In genomic region chr13:112203614-112204013, GRCh38 we compare ENCODE assay signal across 14 cellular contexts.
DNase-seq lines count a peak whose midpoint lies in the region; ATAC-seq and TF ChIP-seq lines count a peak whose summit lies in the region.
"Had no signal": no experiment of that assay in that cellular context is flagged by ENCODE, and none has a peak within 500 bp of the region (broad histone marks: within the 10 kb centered on the region; RNA-seq: fewer than 3 reads in every experiment).

No MANE protein-coding gene starts in this region.

- DNase-seq in Right ventricle myocardium inferior (ENCODE audit: missing footprints) (no peak), right cardiac atrium (no peak), coronary artery (ENCODE audit: low spot score) (peak; percentile 41), islet precursor cell (peak; percentile 18), trophoblast cell (no peak), mesenteric fat pad (ENCODE audit: low spot score) (no peak), NCI-H187 (lab: John Stamatoyannopoulos, UW) (no peak), thyroid gland (no peak)
- DNase-seq: CD4-positive, CD25-positive, alpha-beta regulatory T cell; DMS53; GM23248; H9 had no signal

- H3K79me2 ChIP-seq in trophoblast cell (ENCODE audit: control insufficient read depth, insufficient read depth, low read length, poor library complexity) = no peaks in the 10 kb centered on the region

- no peak overlapping the region for H2AFZ ChIP-seq in trophoblast cell (ENCODE audit: insufficient read depth, low read length, poor library complexity)
- H2AFZ ChIP-seq: GM23248 had no signal

- no peak overlapping the region for H2BK120ac ChIP-seq in trophoblast cell (ENCODE audit: insufficient read depth, low read length, poor library complexity)

- 86% methylated on average over 6 of the region's 6 CpGs for WGBS in right cardiac atrium
- WGBS in trophoblast cell (ENCODE audit: extremely low coverage, insufficient coverage, insufficient read length) = no CpG with 5 or more reads among the region's 6 CpGs
- WGBS in thyroid gland, 2 donors = 91 to 93% methylated on average over 4 of the region's 6 CpGs

- H3K36me3 ChIP-seq in trophoblast cell (ENCODE audit: control insufficient read depth in 1 of 2, insufficient read depth in 2 of 2, low read length in 2 of 2) (no peaks in the 10 kb centered on the region), thyroid gland (no peaks in the 10 kb centered on the region)

- H4K12ac ChIP-seq in trophoblast cell (ENCODE audit: low read depth, low read length) = no peak overlapping the region

- no peaks in the 10 kb centered on the region for H3K79me1 ChIP-seq in trophoblast cell (ENCODE audit: low read length)

- H3K27ac ChIP-seq in right cardiac atrium (ENCODE audit: low read length) = no peak overlapping the region
- no peak overlapping the region for H3K27ac ChIP-seq in coronary artery
- H3K27ac ChIP-seq in trophoblast cell (ENCODE audit: low read depth, low read length) = no peak overlapping the region
- no peak overlapping the region for H3K27ac ChIP-seq in thyroid gland
- H3K27ac ChIP-seq: 22Rv1, GM23248, HL-60 had no signal

- no peak overlapping the region for H3K18ac ChIP-seq in trophoblast cell (ENCODE audit: low read length)

- TF ChIP-seq CTCF in coronary artery (IDR thresholded peaks at IDR 0.05) = no peak
- TF ChIP-seq CTCF in thyroid gland (IDR thresholded peaks at IDR 0.05) = no peak

- H3K27me3 ChIP-seq in right cardiac atrium (ENCODE audit: control insufficient read depth, insufficient read depth) (no peaks in the 10 kb centered on the region), trophoblast cell (ENCODE audit: insufficient read depth, low read length) (peaks cover 13% of the 10 kb centered on the region), thyroid gland (peaks cover 2% of the 10 kb centered on the region)

- no peak overlapping the region for H2AK5ac ChIP-seq in trophoblast cell (ENCODE audit: low read length)

- no peak overlapping the region for H3K4me2 ChIP-seq in trophoblast cell (ENCODE audit: low read length)

- no peak overlapping the region for H2BK5ac ChIP-seq in trophoblast cell (ENCODE audit: low read depth, low read length, poor library complexity)

- H3K14ac ChIP-seq in trophoblast cell (ENCODE audit: low read length) = no peak overlapping the region

- no peak overlapping the region for H3K9ac ChIP-seq in trophoblast cell (ENCODE audit: low read length)
- H3K9ac ChIP-seq: GM23248 had no signal

- H4K8ac ChIP-seq in trophoblast cell (ENCODE audit: low read depth, low read length) = no peak overlapping the region

- no peak overlapping the region for H4K91ac ChIP-seq in trophoblast cell (ENCODE audit: low read depth, low read length)

- H3K9me3 ChIP-seq in right cardiac atrium (ENCODE audit: control insufficient read depth, low read length) = no peaks in the 10 kb centered on the region
- H3K9me3 ChIP-seq in trophoblast cell (ENCODE audit: insufficient read depth, low read depth, low read length) = peaks cover 6% of the 10 kb centered on the region
- H3K9me3 ChIP-seq in thyroid gland = no peaks in the 10 kb centered on the region

- intact Hi-C loops in Right ventricle myocardium inferior (cut with DNase I) (no loop called here), right cardiac atrium (cut with DNase I) (no loop called here), thyroid gland (cut with DNase I) (no loop called here)

- ATAC-seq in Right ventricle myocardium inferior (peak; percentile 44), right cardiac atrium (no peak)

- no peak overlapping the region for H3K4ac ChIP-seq in trophoblast cell (ENCODE audit: low read depth, low read length)

- H3K4me3 ChIP-seq in right cardiac atrium (ENCODE audit: low read length) (no peak overlapping the region), coronary artery (no peak overlapping the region), trophoblast cell (ENCODE audit: low read depth, low read length) (peak overlapping the region; percentile 10), thyroid gland (replicated peaks in 1 of 3) (no peak overlapping the region)
- H3K4me3 ChIP-seq: GM23248 had no signal

- no peak overlapping the region for H2BK12ac ChIP-seq in trophoblast cell (ENCODE audit: low read length)

- no peaks in the 10 kb centered on the region for H3K4me1 ChIP-seq in right cardiac atrium (ENCODE audit: control insufficient read depth, insufficient read depth, low read length)
- H3K4me1 ChIP-seq in trophoblast cell (ENCODE audit: control insufficient read depth in 1 of 2, insufficient read depth in 2 of 2, low read length in 2 of 2) = peaks cover 5% of the 10 kb centered on the region in 2 experiments
- H3K4me1 ChIP-seq in thyroid gland = no peaks in the 10 kb centered on the region

- no peak overlapping the region for H3K23ac ChIP-seq in trophoblast cell (ENCODE audit: low read length)

- TF ChIP-seq POLR2A in thyroid gland (IDR thresholded peaks at IDR 0.05) = no peak

Comparison
In these comparisons a context has a peak if more than half of its experiments do, and no peak if none do; other contexts are left out.
1. DNase-seq: peak in coronary artery (single experiment) and islet precursor cell (single experiment); none in Right ventricle myocardium inferior (single experiment), right cardiac atrium (0 of 3), trophoblast cell (0 of 2), mesenteric fat pad (single experiment), NCI-H187 (0 of 2) and thyroid gland (0 of 2).